Comparison of ENCODE assay signal across 8 cellular contexts in the genomic region with DNA sequence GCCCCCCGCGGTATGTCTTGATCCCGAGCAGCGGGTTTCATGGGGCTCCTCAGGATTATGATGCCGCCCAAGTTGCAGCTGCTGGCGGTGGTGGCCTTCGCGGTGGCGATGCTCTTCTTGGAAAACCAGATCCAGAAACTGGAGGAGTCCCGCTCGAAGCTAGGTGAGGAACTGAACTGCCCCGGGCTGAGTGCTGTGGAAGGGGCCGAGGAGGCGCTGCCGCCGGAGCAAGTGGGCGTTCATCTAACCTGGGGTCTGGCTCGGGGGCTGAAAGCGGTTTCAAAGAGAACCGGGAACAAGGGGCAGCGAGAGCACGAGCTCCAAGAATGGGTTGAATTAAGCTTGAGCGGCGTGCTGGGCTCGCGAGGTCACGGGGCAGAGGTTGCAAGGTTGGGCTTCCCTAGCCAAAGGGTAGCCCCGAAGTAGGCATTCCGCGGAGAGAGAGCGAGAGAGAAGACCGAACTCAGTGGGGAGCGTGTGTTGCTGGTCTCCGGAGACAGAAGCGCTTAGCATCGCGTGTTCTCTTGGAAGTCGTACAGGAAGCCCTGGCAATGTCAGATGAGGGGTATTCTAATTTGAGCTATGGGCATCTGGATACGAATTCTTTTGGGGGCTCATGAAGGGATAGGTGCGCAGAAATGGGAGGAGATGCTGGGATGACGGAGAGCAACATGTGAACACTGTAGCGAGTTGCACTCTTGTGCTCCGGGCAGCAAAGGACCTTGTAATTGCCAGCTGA. TPM values are rescaled to one million over a fixed set of nuclear protein-coding genes. Genes with fewer than 3 reads are reported as not detected.
DNase-seq lines count a peak whose midpoint lies in the region; ATAC-seq and TF ChIP-seq lines count a peak whose summit lies in the region.

No MANE protein-coding gene starts in this region.

- peaks cover 2% of the 10 kb centered on the region; the same call in 1 of the 2 replicates for H3F3A ChIP-seq in DOHH2 (ENCODE audit: control insufficient read depth, insufficient read depth)

- H3K79me2 ChIP-seq in DOHH2 (ENCODE audit: control insufficient read depth, low read length) (peaks cover 95% of the 10 kb centered on the region), HCT116 (ENCODE audit: insufficient read depth, low read length) (peaks cover 89% of the 10 kb centered on the region)

- CTCF ChIA-PET in HCT116 (lab: Charles Lee): interaction anchor here (1.4 kb wide), 1 partner anchor 50 kb away, joined by 4 read pairs; no protein-coding TSS in a partner anchor

- TF ChIP-seq CTCF in DOHH2 (IDR thresholded peaks at IDR 0.05; ENCODE audit: low read depth, low read length, poor library complexity, severe bottlenecking) (no peak), HCT116 (IDR thresholded peaks at IDR 0.05 in 2 of 3, conservative IDR thresholded peaks at IDR 0.05 in 1 of 3; ENCODE audit: borderline replicate concordance in 1 of 3, insufficient read depth in 1 of 3, low read depth in 2 of 3, low read length in 2 of 3) (no peak)

- H3K4me1 ChIP-seq in DOHH2 (ENCODE audit: control insufficient read depth, low read length) (peaks cover 43% of the 10 kb centered on the region), HCT116 (ENCODE audit: control insufficient read depth in 1 of 2, insufficient read depth in 2 of 2, low read length in 2 of 2) (peaks cover 11 to 21% of the 10 kb centered on the region in 2 experiments; a peak in 3 of 4 replicates)

- H4K20me1 ChIP-seq in DOHH2 (ENCODE audit: control insufficient read depth, insufficient read depth, low read depth, low read length): peaks cover 34% of the 10 kb centered on the region
- no peaks in the 10 kb centered on the region for H4K20me1 ChIP-seq in HCT116 (ENCODE audit: insufficient read depth)

- BruUV-seq in HCT116 (replicated peaks; lab: Mats Ljungman, UMichigan): TSS peak; percentile 46

- H3K27me3 ChIP-seq in DOHH2 (ENCODE audit: control insufficient read depth, low read length): no peaks in the 10 kb centered on the region
- H3K27me3 ChIP-seq in HCT116 (ENCODE audit: insufficient read depth, low read length): no peaks in the 10 kb centered on the region

- peak; percentile 31 for ATAC-seq in HCT116

- no peak for TF ChIP-seq POLR2A in HCT116 (IDR thresholded peaks at IDR 0.05; ENCODE audit: borderline replicate concordance, extremely low read depth, insufficient read depth, insufficient read length)

- H3K9me2 ChIP-seq in DOHH2 (replicated peaks; ENCODE audit: control insufficient read depth, low read length): no peaks in the 10 kb centered on the region
- no peaks in the 10 kb centered on the region for H3K9me2 ChIP-seq in HCT116 (ENCODE audit: insufficient read depth)

- peaks cover 84% of the 10 kb centered on the region for H3K36me3 ChIP-seq in DOHH2 (ENCODE audit: control insufficient read depth, low read length)
- no peaks in the 10 kb centered on the region for H3K36me3 ChIP-seq in HCT116 (ENCODE audit: control insufficient read depth in 1 of 2, insufficient read depth in 2 of 2, low read length in 2 of 2)

- H3K27ac ChIP-seq in DOHH2 (ENCODE audit: low read depth, low read length) (peak overlapping the region; percentile 88), HCT116 (ENCODE audit: low read depth, low read length) (peak overlapping the region; percentile 72)

- H3K9ac ChIP-seq in HCT116 (ENCODE audit: low read length): peak overlapping the region; percentile 79

- H3K4me3 ChIP-seq in DOHH2 (ENCODE audit: low read length) (peak overlapping the region; percentile 100), HCT116 (replicated peaks in 1 of 2; ENCODE audit: low read depth in 1 of 2, low read length in 2 of 2) (peak overlapping the region; percentile 83 to 86)

- intact Hi-C loops in HCT116 (cut with micrococcal nuclease): no loop called here

- H3K4me2 ChIP-seq in DOHH2 (ENCODE audit: low read length) (peak overlapping the region; percentile 76), HCT116 (ENCODE audit: low read length) (peak overlapping the region; percentile 96)

- DNase-seq in HCT116 (ENCODE audit: low read depth, low spot score) (no peak), NCI-H1105 (lab: John Stamatoyannopoulos, UW) (peak; percentile 63), T1000 (lab: John Stamatoyannopoulos, UW) (peak; percentile 43), brain pericyte (ENCODE audit: low read depth, low spot score) (peak; percentile 21), iPS-NIHi7 (ENCODE audit: extremely low spot score) (peak; percentile 30), smooth muscle cell of the brain vasculature (ENCODE audit: low read depth, low spot score) (peak; percentile 10), NCI-H1048 (lab: John Stamatoyannopoulos, UW) (no peak)

- POLR2A ChIA-PET in HCT116 (lab: Charles Lee): interaction anchor here (1.1 kb wide), 1 partner anchor 21 kb away, joined by 3 read pairs; no protein-coding TSS in a partner anchor

- H3K9me3 ChIP-seq in DOHH2 (ENCODE audit: control insufficient read depth, insufficient read depth, low read length): peaks cover 7% of the 10 kb centered on the region
- H3K9me3 ChIP-seq in HCT116 (ENCODE audit: control insufficient read depth in 1 of 2, insufficient read depth in 1 of 2, low read depth in 1 of 2, low read length in 2 of 2): no peaks in the 10 kb centered on the region

- no peak for TF ChIP-seq RAD21 in HCT116 (IDR thresholded peaks at IDR 0.05; ENCODE audit: low read depth)

- peak overlapping the region; percentile 79 for H2AFZ ChIP-seq in HCT116 (ENCODE audit: low read depth, low read length, poor library complexity, severe bottlenecking)

- RAD21 ChIA-PET in HCT116 (lab: Charles Lee; ENCODE audit: low non-redundant PET in 1 of 2, low total read pairs in 2 of 2, uncharacterized antibody in 2 of 2, unreplicated experiment in 2 of 2): no interaction called here

TF ChIP-seq in HCT116, 20 proteins besides CTCF, POLR2A, EP300 and RAD21 (continues in another document):
- TF ChIP-seq FOSL1 (IDR thresholded peaks at IDR 0.05; ENCODE audit: low read depth) (no peak), ZFX (IDR thresholded peaks at IDR 0.05) (no peak), CBX3 (IDR thresholded peaks at IDR 0.05; ENCODE audit: low read depth) (no peak), EZH2 (IDR thresholded peaks at IDR 0.05) (no peak), SP1 (IDR thresholded peaks at IDR 0.05; ENCODE audit: low read depth) (no peak), SRF (IDR thresholded peaks at IDR 0.05; ENCODE audit: low read depth) (no peak), ZNF274 (IDR thresholded peaks at IDR 0.05; ENCODE audit: low read depth, low read length) (no peak), POLR2AphosphoS5 (IDR thresholded peaks at IDR 0.05; ENCODE audit: low read depth, low read length) (no peak), TCF7L2 (IDR thresholded peaks at IDR 0.05; ENCODE audit: borderline replicate concordance, extremely low read depth, insufficient read depth, insufficient read length) (no peak), EZH2phosphoT487 (IDR thresholded peaks at IDR 0.05; ENCODE audit: borderline replicate concordance) (no peak), EGR1 (IDR thresholded peaks at IDR 0.05; ENCODE audit: low read depth) (no peak)
- TF ChIP-seq, protein P1, sequence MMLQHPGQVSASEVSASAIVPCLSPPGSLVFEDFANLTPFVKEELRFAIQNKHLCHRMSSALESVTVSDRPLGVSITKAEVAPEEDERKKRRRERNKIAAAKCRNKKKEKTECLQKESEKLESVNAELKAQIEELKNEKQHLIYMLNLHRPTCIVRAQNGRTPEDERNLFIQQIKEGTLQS (IDR thresholded peaks at IDR 0.05): no peak
- TF ChIP-seq, protein P2, sequence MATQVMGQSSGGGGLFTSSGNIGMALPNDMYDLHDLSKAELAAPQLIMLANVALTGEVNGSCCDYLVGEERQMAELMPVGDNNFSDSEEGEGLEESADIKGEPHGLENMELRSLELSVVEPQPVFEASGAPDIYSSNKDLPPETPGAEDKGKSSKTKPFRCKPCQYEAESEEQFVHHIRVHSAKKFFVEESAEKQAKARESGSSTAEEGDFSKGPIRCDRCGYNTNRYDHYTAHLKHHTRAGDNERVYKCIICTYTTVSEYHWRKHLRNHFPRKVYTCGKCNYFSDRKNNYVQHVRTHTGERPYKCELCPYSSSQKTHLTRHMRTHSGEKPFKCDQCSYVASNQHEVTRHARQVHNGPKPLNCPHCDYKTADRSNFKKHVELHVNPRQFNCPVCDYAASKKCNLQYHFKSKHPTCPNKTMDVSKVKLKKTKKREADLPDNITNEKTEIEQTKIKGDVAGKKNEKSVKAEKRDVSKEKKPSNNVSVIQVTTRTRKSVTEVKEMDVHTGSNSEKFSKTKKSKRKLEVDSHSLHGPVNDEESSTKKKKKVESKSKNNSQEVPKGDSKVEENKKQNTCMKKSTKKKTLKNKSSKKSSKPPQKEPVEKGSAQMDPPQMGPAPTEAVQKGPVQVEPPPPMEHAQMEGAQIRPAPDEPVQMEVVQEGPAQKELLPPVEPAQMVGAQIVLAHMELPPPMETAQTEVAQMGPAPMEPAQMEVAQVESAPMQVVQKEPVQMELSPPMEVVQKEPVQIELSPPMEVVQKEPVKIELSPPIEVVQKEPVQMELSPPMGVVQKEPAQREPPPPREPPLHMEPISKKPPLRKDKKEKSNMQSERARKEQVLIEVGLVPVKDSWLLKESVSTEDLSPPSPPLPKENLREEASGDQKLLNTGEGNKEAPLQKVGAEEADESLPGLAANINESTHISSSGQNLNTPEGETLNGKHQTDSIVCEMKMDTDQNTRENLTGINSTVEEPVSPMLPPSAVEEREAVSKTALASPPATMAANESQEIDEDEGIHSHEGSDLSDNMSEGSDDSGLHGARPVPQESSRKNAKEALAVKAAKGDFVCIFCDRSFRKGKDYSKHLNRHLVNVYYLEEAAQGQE (IDR thresholded peaks at IDR 0.05; ENCODE audit: low read depth): no peak
- TF ChIP-seq, protein P3, sequence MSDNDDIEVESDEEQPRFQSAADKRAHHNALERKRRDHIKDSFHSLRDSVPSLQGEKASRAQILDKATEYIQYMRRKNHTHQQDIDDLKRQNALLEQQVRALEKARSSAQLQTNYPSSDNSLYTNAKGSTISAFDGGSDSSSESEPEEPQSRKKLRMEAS (IDR thresholded peaks at IDR 0.05): no peak

RNA-seq across cellular contexts. Expression of a gene that starts 0.7 kb away (rescaled TPM):
- total RNA-seq in HCT116 (2021; ENCODE audit: unreplicated experiment): 30.1 TPM
- polyA plus RNA-seq in HCT116 (2012): 8.4 and 10.9 TPM in 2 replicates

RNA-seq across cellular contexts. Expression of a gene that starts 1.2 kb away (rescaled TPM):
- 175 TPM for total RNA-seq in HCT116 (2021; ENCODE audit: unreplicated experiment)
- 89.7 and 108 TPM in 2 replicates for polyA plus RNA-seq in HCT116 (2012)

Comparison
In these comparisons a context has a peak if more than half of its experiments do, and no peak if none do; other contexts are left out.
1. DNase-seq: peak in NCI-H1105 (single experiment), T1000 (single experiment), brain pericyte (single experiment), iPS-NIHi7 (single experiment) and smooth muscle cell of the brain vasculature (single experiment); none in HCT116 (single experiment) and NCI-H1048 (single experiment).